In the genomic region with DNA sequence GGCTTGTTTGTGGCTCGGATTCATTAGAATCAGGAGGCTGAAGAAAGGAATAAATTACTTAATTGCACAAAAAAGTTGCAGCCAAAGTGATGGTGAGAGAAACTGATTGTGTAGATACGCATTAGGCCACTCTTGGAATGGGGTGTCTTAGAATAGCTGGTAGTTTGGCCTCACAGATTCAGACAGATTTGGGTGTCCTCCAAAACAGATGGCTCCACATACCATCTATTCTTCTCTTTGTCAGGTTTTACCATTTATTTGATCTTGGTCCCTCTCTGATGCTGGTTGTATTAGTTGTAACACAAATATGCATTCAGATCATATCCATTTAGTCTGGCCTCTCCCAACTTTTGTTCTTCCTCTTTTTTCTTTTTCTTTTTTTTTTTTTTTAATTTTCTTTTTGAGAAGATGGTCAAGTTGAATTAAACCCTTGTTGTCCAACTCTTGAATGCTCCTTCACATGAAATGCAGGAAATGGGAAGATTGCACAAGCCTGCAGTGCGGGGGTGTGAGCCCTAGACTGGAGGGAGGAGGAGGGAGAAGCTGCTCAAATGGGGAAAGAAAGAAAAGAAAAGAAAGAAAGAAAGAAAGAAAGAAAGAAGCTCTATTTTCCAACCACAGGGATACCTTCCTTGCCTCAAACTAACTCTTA, we compare ENCODE assay signal across 9 cellular contexts.
A peak's percentile ranks its signal among the peaks of the same experiment; 100 is the strongest.
DNase-seq lines count a peak whose midpoint lies in the region; ATAC-seq and TF ChIP-seq lines count a peak whose summit lies in the region.
"Had no signal": no experiment of that assay in that cellular context is flagged by ENCODE, and none has a peak within 500 bp of the region (broad histone marks: within the 10 kb centered on the region; RNA-seq: fewer than 3 reads in every experiment).

No MANE protein-coding gene starts in this region.

- H3K79me2 ChIP-seq in GM23248 (ENCODE audit: insufficient read depth) = no peaks in the 10 kb centered on the region
- H3K79me2 ChIP-seq in smooth muscle cell (ENCODE audit: low read depth) = no peaks in the 10 kb centered on the region
- H3K79me2 ChIP-seq in OCI-LY7 (ENCODE audit: insufficient read depth, low read depth, low read length) = no peaks in the 10 kb centered on the region

- in situ Hi-C loops in GM23248 (cut with MboI) (no loop called here), SK-MEL-5 (cut with HindIII; ENCODE audit: low pct_unique_long_range_greater_than_20kb, low sequenced_read_pairs) (no loop called here)

- H3F3A ChIP-seq in GM23248 (ENCODE audit: insufficient read depth) (peaks cover 17% of the 10 kb centered on the region), smooth muscle cell (ENCODE audit: low read depth) (no peaks in the 10 kb centered on the region)

- DNase-seq in GM23248 = peak; percentile 69
- peak; percentile 99 for DNase-seq in SK-MEL-5 (ENCODE audit: low read depth, low spot score)
- DNase-seq in foreskin fibroblast = peak; percentile 42 to 75
- no peak for DNase-seq in smooth muscle cell (lab: John Stamatoyannopoulos, UW; ENCODE audit: unreplicated experiment)
- no peak for DNase-seq in OCI-LY7 (ENCODE audit: low spot score)
- DNase-seq: stimulated activated CD4-positive, alpha-beta T cell treated with anti-CD3 and anti-CD28 coated beads, Interleukin-15, amount 100 ng/mL, for 24 hours had no signal

- CTCF ChIA-PET in OCI-LY7 (lab: Charles Lee; ENCODE audit: unreplicated experiment) = no interaction called here

- peak overlapping the region; percentile 46 for H3K27ac ChIP-seq in GM23248
- H3K27ac ChIP-seq in smooth muscle cell (ENCODE audit: low read depth) = no peak overlapping the region
- no peak overlapping the region for H3K27ac ChIP-seq in OCI-LY7 (ENCODE audit: low read depth, low read length, poor library complexity, severe bottlenecking)

- BruUV-seq in OCI-LY7 (replicated peaks; lab: Mats Ljungman, UMichigan) = no TSS peak

- no peaks in the 10 kb centered on the region for H4K20me1 ChIP-seq in GM23248 (ENCODE audit: insufficient read depth)
- no peaks in the 10 kb centered on the region for H4K20me1 ChIP-seq in smooth muscle cell (ENCODE audit: low read depth)
- no peaks in the 10 kb centered on the region for H4K20me1 ChIP-seq in OCI-LY7 (ENCODE audit: insufficient read depth, low read length)

- H3K36me3 ChIP-seq in GM23248 (ENCODE audit: low read depth) = no peaks in the 10 kb centered on the region
- no peaks in the 10 kb centered on the region for H3K36me3 ChIP-seq in smooth muscle cell (ENCODE audit: low read depth)
- no peaks in the 10 kb centered on the region for H3K36me3 ChIP-seq in OCI-LY7 (ENCODE audit: insufficient read depth, low read length)

- no peak overlapping the region for H3K9ac ChIP-seq in GM23248
- H3K9ac ChIP-seq in smooth muscle cell (ENCODE audit: low read depth) = no peak overlapping the region

- no peaks in the 10 kb centered on the region for H3K9me2 ChIP-seq in GM23248 (ENCODE audit: insufficient read depth)
- no peaks in the 10 kb centered on the region for H3K9me2 ChIP-seq in OCI-LY7 (ENCODE audit: insufficient read depth, low read length)

- H3K4me2 ChIP-seq in GM23248 (ENCODE audit: unreplicated experiment) (peak overlapping the region; percentile 62), smooth muscle cell (peak overlapping the region; percentile 6), OCI-LY7 (ENCODE audit: low read length) (no peak overlapping the region)

- ATAC-seq in GM21786 (IDR thresholded peaks at IDR 0.05; ENCODE audit: unreplicated experiment) = no peak
- no peak for ATAC-seq in HG03025 (IDR thresholded peaks at IDR 0.05; ENCODE audit: low FRiP score, unreplicated experiment)
- ATAC-seq in GM18498 (IDR thresholded peaks at IDR 0.05; ENCODE audit: unreplicated experiment) = no peak

- intact Hi-C loops in OCI-LY7 (cut with micrococcal nuclease; ENCODE audit: unreplicated experiment) = no loop called here

- peak overlapping the region; percentile 62 for H2AFZ ChIP-seq in GM23248
- H2AFZ ChIP-seq in smooth muscle cell (ENCODE audit: low read depth) = no peak overlapping the region
- H2AFZ ChIP-seq in OCI-LY7 (ENCODE audit: low read length) = no peak overlapping the region

- WGBS in GM23248 (ENCODE audit: low coverage in 1 of 2, low lambda C conversion rate in 2 of 2, missing lambda C conversion rate in 2 of 2), 2 experiments = 37 to 38% methylated on average over 3 of the region's 3 CpGs
- 74% methylated on average over 3 of the region's 3 CpGs for WGBS in smooth muscle cell (ENCODE audit: low lambda C conversion rate)

- H3K4me1 ChIP-seq in GM23248 (ENCODE audit: insufficient read depth) (peaks cover 23% of the 10 kb centered on the region), smooth muscle cell (ENCODE audit: low read depth) (peaks cover 10% of the 10 kb centered on the region), OCI-LY7 (ENCODE audit: insufficient read depth, low read length, poor library complexity, severe bottlenecking) (no peaks in the 10 kb centered on the region)

- no peaks in the 10 kb centered on the region for H3K27me3 ChIP-seq in GM23248 (replicated peaks; ENCODE audit: insufficient read depth)
- no peaks in the 10 kb centered on the region for H3K27me3 ChIP-seq in smooth muscle cell (ENCODE audit: low read depth)

- no peak for TF ChIP-seq CTCF in foreskin fibroblast (IDR thresholded peaks at IDR 0.05; ENCODE audit: low read depth, low read length)
- TF ChIP-seq CTCF in smooth muscle cell (IDR thresholded peaks at IDR 0.05; ENCODE audit: borderline replicate concordance, insufficient read depth, poor library complexity, severe bottlenecking) = no peak
- TF ChIP-seq CTCF in OCI-LY7 (conservative IDR thresholded peaks at IDR 0.05; ENCODE audit: low read length) = no peak

- POLR2A ChIA-PET in OCI-LY7 (lab: Charles Lee) = no interaction called here

- H3K4me3 ChIP-seq in GM23248 (peak overlapping the region; percentile 51), foreskin fibroblast (ENCODE audit: low read depth in 1 of 2, low read length in 2 of 2) (no peak overlapping the region), smooth muscle cell (no peak overlapping the region), OCI-LY7 (ENCODE audit: low read depth, low read length, poor library complexity, severe bottlenecking) (no peak overlapping the region)

- no peaks in the 10 kb centered on the region for H3K9me3 ChIP-seq in GM23248 (ENCODE audit: low read depth)
- no peaks in the 10 kb centered on the region for H3K9me3 ChIP-seq in smooth muscle cell (replicated peaks; ENCODE audit: low read depth)
- H3K9me3 ChIP-seq in OCI-LY7 (ENCODE audit: low read length) = no peaks in the 10 kb centered on the region

Comparison
In these comparisons a context has a peak if more than half of its experiments do, and no peak if none do; other contexts are left out.
1. DNase-seq: peak in GM23248 (single experiment), SK-MEL-5 (single experiment) and foreskin fibroblast (2 of 2); none in smooth muscle cell (single experiment) and OCI-LY7 (single experiment).